18 cellular contexts compared by ENCODE assay signal in the genomic region with DNA sequence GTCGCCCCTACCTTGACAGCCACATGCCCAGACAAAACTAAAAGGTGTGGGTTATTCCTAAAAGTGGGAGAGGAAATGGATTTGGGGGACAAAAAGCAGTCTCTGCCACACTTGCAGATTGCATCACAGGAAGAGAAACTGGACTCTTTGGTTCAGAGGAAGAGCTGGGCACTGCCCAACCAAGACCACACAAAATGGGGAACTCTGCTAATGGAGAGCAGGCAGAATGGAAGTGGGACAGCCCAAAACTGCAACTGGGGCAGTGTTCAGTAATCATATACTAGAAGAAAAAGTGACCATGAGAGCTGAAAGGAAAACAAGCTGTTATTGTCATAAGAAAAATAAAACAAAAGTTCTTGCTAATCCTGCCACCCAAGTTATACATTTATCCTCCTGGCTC.
DNase-seq lines count a peak whose midpoint lies in the region; ATAC-seq and TF ChIP-seq lines count a peak whose summit lies in the region.
"Had no signal": no experiment of that assay in that cellular context is flagged by ENCODE, and none has a peak within 500 bp of the region (broad histone marks: within the 10 kb centered on the region; RNA-seq: fewer than 3 reads in every experiment).

No MANE protein-coding gene starts in this region.

- ATAC-seq in Right ventricle myocardium inferior (peak; percentile 55), Right ventricle myocardium superior (ENCODE audit: poor library complexity) (no peak), left lung (peak; percentile 34), GM21576 (IDR thresholded peaks at IDR 0.05; ENCODE audit: unreplicated experiment) (no peak)
- ATAC-seq: GM12878 had no signal

- H3K9me3 ChIP-seq in left lung = no peaks in the 10 kb centered on the region
- H3K9me3 ChIP-seq: BLaER1 had no signal

- TF ChIP-seq POLR2A in lower leg skin (IDR thresholded peaks at IDR 0.05) = no peak

- DNase-seq in Right ventricle myocardium inferior (ENCODE audit: missing footprints) (no peak), Right ventricle myocardium superior (no peak), CD1c-positive myeloid dendritic cell (ENCODE audit: extremely low spot score) (peak; percentile 43), left lung (no peak), lower leg skin (ENCODE audit: low spot score in 2 of 2) (no peak)
- DNase-seq in activated CD4-positive, alpha-beta T cell treated with anti-CD3 and anti-CD28 coated beads for 1 hour = no peak
- DNase-seq: 8988T; CD4-positive, CD25-positive, alpha-beta regulatory T cell; CD8-positive, alpha-beta memory T cell; COR-L47; DMS 273 treated with DMSO at 0.1 percent for 48 hours; DMS53; DND-41; EL; H9 had no signal

- no peaks in the 10 kb centered on the region for H3K27me3 ChIP-seq in left lung
- H3K27me3 ChIP-seq: BLaER1 had no signal

- WGBS in lower leg skin, 2 donors = 96 to 100% methylated on average over 1 of the region's 1 CpG

- H3K27ac ChIP-seq in left lung = no peak overlapping the region
- H3K27ac ChIP-seq: BLaER1 had no signal

- intact Hi-C loops in Right ventricle myocardium inferior (cut with DNase I) = no loop called here
- intact Hi-C loops in Right ventricle myocardium superior (cut with DNase I) = no loop called here
- intact Hi-C loops in left lung (cut with DNase I) = no loop called here
- intact Hi-C loops in lower leg skin (cut with DNase I; ENCODE audit: low total_unique reads) = no loop called here

- H3K36me3 ChIP-seq in left lung = no peaks in the 10 kb centered on the region
- H3K36me3 ChIP-seq: BLaER1 had no signal

- H3K4me3 ChIP-seq in left lung (no peak overlapping the region), lower leg skin (ENCODE audit: low read depth, poor library complexity, severe bottlenecking) (no peak overlapping the region)
- H3K4me3 ChIP-seq: BLaER1, GM12878 had no signal

- H3K4me1 ChIP-seq in left lung = peaks cover 0 to 8% of the 10 kb centered on the region in 2 donors
- H3K4me1 ChIP-seq: BLaER1 had no signal

- TF ChIP-seq CTCF in left lung (IDR thresholded peaks at IDR 0.05) = no peak
- no peak for TF ChIP-seq CTCF in lower leg skin (IDR thresholded peaks at IDR 0.05)

Comparison
In these comparisons a context has a peak if more than half of its experiments do, and no peak if none do; other contexts are left out.
1. ATAC-seq: peak in Right ventricle myocardium inferior (single experiment) and left lung (single experiment); none in Right ventricle myocardium superior (single experiment) and GM21576 (single experiment).